ENCODE assay signal across 8 cellular contexts in the genomic region with DNA sequence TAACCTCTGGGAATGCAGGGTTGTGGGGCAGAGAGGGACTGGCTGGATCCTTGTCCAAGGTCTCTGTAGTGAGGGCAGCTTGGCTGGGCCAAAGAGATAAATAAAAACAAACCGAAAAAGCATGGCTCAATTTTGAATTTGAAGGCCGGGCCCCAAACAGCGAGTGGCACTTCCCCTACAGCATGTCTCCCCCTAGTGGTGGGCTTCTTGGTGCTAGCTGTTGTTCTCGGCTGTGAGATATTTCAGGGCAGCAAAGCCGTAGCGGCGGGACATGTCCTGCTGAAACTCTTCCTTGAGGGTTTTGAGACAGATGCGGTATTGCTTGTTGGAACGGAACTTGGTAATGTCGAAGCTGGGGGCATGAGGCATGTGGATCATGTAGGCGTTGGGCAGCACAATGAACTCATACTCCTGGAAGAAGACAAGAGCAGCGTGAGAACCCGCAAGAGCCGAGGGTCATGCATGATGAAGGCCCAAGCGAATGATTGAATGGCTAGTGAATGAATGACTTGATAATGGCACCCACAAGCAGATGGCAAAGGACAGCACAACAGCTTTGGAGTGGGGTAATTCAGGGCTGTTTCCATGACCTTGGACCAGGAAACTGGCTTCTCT.
DNase-seq lines count a peak whose midpoint lies in the region; ATAC-seq and TF ChIP-seq lines count a peak whose summit lies in the region.

No MANE protein-coding gene starts in this region.

- ATAC-seq in upper lobe of right lung (no peak), sciatic nerve (no peak), GM19452 (IDR thresholded peaks at IDR 0.05; ENCODE audit: unreplicated experiment) (no peak)

- H2AFZ ChIP-seq in OCI-LY7 (ENCODE audit: low read length) = peak overlapping the region; percentile 37; the same call in 1 of the 2 replicates

- H3K27ac ChIP-seq in OCI-LY7 (ENCODE audit: low read depth, low read length, poor library complexity, severe bottlenecking) = peak overlapping the region; percentile 99
- no peak overlapping the region for H3K27ac ChIP-seq in upper lobe of right lung
- H3K27ac ChIP-seq in substantia nigra (ENCODE audit: low read depth, low read length, poor library complexity, severe bottlenecking) = no peak overlapping the region

- H3K4me3 ChIP-seq in OCI-LY7 (ENCODE audit: low read depth, low read length, poor library complexity, severe bottlenecking) (no peak overlapping the region), upper lobe of right lung (no peak overlapping the region)

- H3K79me2 ChIP-seq in OCI-LY7 (ENCODE audit: insufficient read depth, low read depth, low read length) = no peaks in the 10 kb centered on the region

- intact Hi-C loops in OCI-LY7 (cut with micrococcal nuclease; ENCODE audit: unreplicated experiment) = loop anchor here (5.0 kb wide), 3 partner anchors 37 to 257 kb away; no protein-coding TSS in a partner anchor
- intact Hi-C loops in upper lobe of right lung (cut with DNase I) = no loop called here
- intact Hi-C loops in sciatic nerve (cut with DNase I) = no loop called here

- no peaks in the 10 kb centered on the region for H3K27me3 ChIP-seq in upper lobe of right lung

- H3K9me3 ChIP-seq in OCI-LY7 (ENCODE audit: low read length) = peaks cover 2% of the 10 kb centered on the region; the same call in 1 of the 2 replicates
- H3K9me3 ChIP-seq in upper lobe of right lung = no peaks in the 10 kb centered on the region

- CTCF ChIA-PET in OCI-LY7 (lab: Charles Lee; ENCODE audit: unreplicated experiment) = interaction anchor here (0.6 to 1.5 kb wide), 3 partner anchors 20 to 65 kb away, joined by 3 to 10 read pairs (median 3); no protein-coding TSS in a partner anchor

- peak; percentile 2 to 30 (median 3) for DNase-seq in stimulated activated CD4-positive, alpha-beta T cell treated with anti-CD3 and anti-CD28 coated beads, Interleukin-12 subunit alpha, Interleukin-12 subunit beta, amount 100 ng/mL, for 48 hours (ENCODE audit: low read depth in 2 of 3, low spot score in 1 of 3)
- DNase-seq in stimulated activated CD4-positive, alpha-beta T cell treated with anti-CD3 and anti-CD28 coated beads, Interleukin-12 subunit alpha, Interleukin-12 subunit beta, amount 100 ng/mL, for 4 hours = no peak
- DNase-seq in OCI-LY7 (ENCODE audit: low spot score) = peak; percentile 87
- DNase-seq in germinal center (ENCODE audit: low spot score) = peak; percentile 63
- DNase-seq in upper lobe of right lung = no peak
- no peak for DNase-seq in sciatic nerve (ENCODE audit: low spot score)
- no peak for DNase-seq in substantia nigra (lab: John Stamatoyannopoulos, UW)

- no peaks in the 10 kb centered on the region for H4K20me1 ChIP-seq in OCI-LY7 (ENCODE audit: insufficient read depth, low read length)

- no peaks in the 10 kb centered on the region; the same call in 1 of the 2 replicates for H3K36me3 ChIP-seq in OCI-LY7 (ENCODE audit: insufficient read depth, low read length)
- H3K36me3 ChIP-seq in upper lobe of right lung = peaks cover 14% of the 10 kb centered on the region

- no peaks in the 10 kb centered on the region for H3K9me2 ChIP-seq in OCI-LY7 (ENCODE audit: insufficient read depth, low read length)

- POLR2A ChIA-PET in OCI-LY7 (lab: Charles Lee) = interaction anchor here (0.7 to 7.3 kb wide), 6 partner anchors 13 to 48 kb away, joined by 3 to 62 read pairs (median 5); no protein-coding TSS in a partner anchor

- H3K4me2 ChIP-seq in OCI-LY7 (ENCODE audit: low read length) = peak overlapping the region; percentile 77

- TF ChIP-seq CTCF in OCI-LY7 (conservative IDR thresholded peaks at IDR 0.05; ENCODE audit: low read length) (peak; percentile 96), upper lobe of right lung (IDR thresholded peaks at IDR 0.05) (peak; percentile 25)

- BruUV-seq in OCI-LY7 (replicated peaks; lab: Mats Ljungman, UMichigan) = no TSS peak

- H3K4me1 ChIP-seq in OCI-LY7 (ENCODE audit: insufficient read depth, low read length, poor library complexity, severe bottlenecking) = peaks cover 65% of the 10 kb centered on the region
- no peaks in the 10 kb centered on the region for H3K4me1 ChIP-seq in upper lobe of right lung

Comparison
In these comparisons a context has a peak if more than half of its experiments do, and no peak if none do; other contexts are left out.
1. DNase-seq: peak in stimulated activated CD4-positive, alpha-beta T cell treated with anti-CD3 and anti-CD28 coated beads, Interleukin-12 subunit alpha, Interleukin-12 subunit beta, amount 100 ng/mL, for 48 hours (3 of 3), OCI-LY7 (single experiment) and germinal center (single experiment); none in stimulated activated CD4-positive, alpha-beta T cell treated with anti-CD3 and anti-CD28 coated beads, Interleukin-12 subunit alpha, Interleukin-12 subunit beta, amount 100 ng/mL, for 4 hours (single experiment), upper lobe of right lung (single experiment), sciatic nerve (single experiment) and substantia nigra (0 of 49).